Comparison of ENCODE assay signal across 14 cellular contexts in genomic region chr4:27081675-27082579, GRCh38.
A peak's percentile ranks its signal among the peaks of the same experiment; 100 is the strongest.
DNase-seq lines count a peak whose midpoint lies in the region; ATAC-seq lines count a peak whose summit lies in the region.
"Had no signal": no experiment of that assay in that cellular context is flagged by ENCODE, and none has a peak within 500 bp of the region (broad histone marks: within the 10 kb centered on the region; RNA-seq: fewer than 3 reads in every experiment).

No MANE protein-coding gene starts in this region.

- no peaks in the 10 kb centered on the region for H3K9me3 Mint-ChIP-seq in activated T-helper 17 cell treated with anti-CD3 and anti-CD28 coated beads, Interleukin-2, amount 50 U/mL, for 72 hours
- H3K9me3 Mint-ChIP-seq: nephron progenitor cell had no signal

- ATAC-seq in GM18508 (IDR thresholded peaks at IDR 0.05; ENCODE audit: insufficient read depth, unreplicated experiment), result peak; percentile 48
- ATAC-seq in GM19467 (IDR thresholded peaks at IDR 0.05; ENCODE audit: unreplicated experiment), result peak; percentile 52
- ATAC-seq in HG02973 (IDR thresholded peaks at IDR 0.05; ENCODE audit: unreplicated experiment), result peak; percentile 62
- no peak for ATAC-seq in T-helper 17 cell
- ATAC-seq in activated T-helper 17 cell treated with anti-CD3 and anti-CD28 coated beads, Interleukin-2, amount 50 U/mL, for 72 hours (replicated peaks), result no peak
- ATAC-seq: left lobe of liver had no signal

- peaks cover 16% of the 10 kb centered on the region for H3K4me1 Mint-ChIP-seq in T-helper 17 cell
- no peaks in the 10 kb centered on the region for H3K4me1 Mint-ChIP-seq in activated T-helper 17 cell treated with anti-CD3 and anti-CD28 coated beads, Interleukin-2, amount 50 U/mL, for 72 hours

- no peak overlapping the region for H3K4me3 ChIP-seq in MG63
- H3K4me3 ChIP-seq: skin epidermis had no signal

- no peaks in the 10 kb centered on the region for H3K27me3 ChIP-seq in MG63

- H3K9me3 ChIP-seq in T-helper 17 cell (ENCODE audit: control insufficient read depth, low read length, poor library complexity, severe bottlenecking) (no peaks in the 10 kb centered on the region), MG63 (no peaks in the 10 kb centered on the region)

- H3K36me3 ChIP-seq in MG63, result no peaks in the 10 kb centered on the region

- no peak overlapping the region for H3K27ac Mint-ChIP-seq in T-helper 17 cell
- H3K27ac Mint-ChIP-seq in activated T-helper 17 cell treated with anti-CD3 and anti-CD28 coated beads, Interleukin-2, amount 50 U/mL, for 72 hours, result no peak overlapping the region
- H3K27ac Mint-ChIP-seq: nephron progenitor cell had no signal

- H3K36me3 Mint-ChIP-seq in T-helper 17 cell (ENCODE audit: low read depth), result no peaks in the 10 kb centered on the region
- no peaks in the 10 kb centered on the region for H3K36me3 Mint-ChIP-seq in activated T-helper 17 cell treated with anti-CD3 and anti-CD28 coated beads, Interleukin-2, amount 50 U/mL, for 72 hours (ENCODE audit: low read depth)

- DNase-seq in T-helper 17 cell, result no peak
- DNase-seq in NCI-H1105 treated with DMSO at 0.1 percent for 48 hours (lab: John Stamatoyannopoulos, UW), result no peak
- no peak for DNase-seq in SKM-1 (lab: John Stamatoyannopoulos, UW; ENCODE audit: unreplicated experiment)
- no peak for DNase-seq in MG63
- DNase-seq: effector memory CD4-positive, alpha-beta T cell; glutamatergic neuron; nephron progenitor cell; trophoblast cell had no signal

- peaks cover 79% of the 10 kb centered on the region for H3K27me3 Mint-ChIP-seq in T-helper 17 cell
- peaks cover 41% of the 10 kb centered on the region for H3K27me3 Mint-ChIP-seq in activated T-helper 17 cell treated with anti-CD3 and anti-CD28 coated beads, Interleukin-2, amount 50 U/mL, for 72 hours

- H3K4me3 Mint-ChIP-seq in T-helper 17 cell, result peak overlapping the region; percentile 31
- H3K4me3 Mint-ChIP-seq in activated T-helper 17 cell treated with anti-CD3 and anti-CD28 coated beads, Interleukin-2, amount 50 U/mL, for 72 hours, result no peak overlapping the region
- H3K4me3 Mint-ChIP-seq: nephron progenitor cell had no signal

Comparison
In these comparisons a context has a peak if more than half of its experiments do, and no peak if none do; other contexts are left out.
1. ATAC-seq: peak in GM18508 (single experiment), GM19467 (single experiment) and HG02973 (single experiment); none in T-helper 17 cell (single experiment) and activated T-helper 17 cell treated with anti-CD3 and anti-CD28 coated beads, Interleukin-2, amount 50 U/mL, for 72 hours (single experiment).